1 cellular context compared by ENCODE assay signal in genomic region chr2:55876425-55877084, GRCh38.
TF ChIP-seq lines count a peak whose summit lies in the region.

No MANE protein-coding gene starts in this region.

TF ChIP-seq in HepG2, 621 proteins besides CTCF, POLR2A, EP300 and RAD21 (continued from another document):
- no peak for TF ChIP-seq LRRFIP1 (CRISPR knock-in tag; conservative IDR thresholded peaks at IDR 0.05)
TF ChIP-seq in HepG2: peak in this region for 1.
